Comparison of ENCODE assay signal across 8 cellular contexts in the genomic region with DNA sequence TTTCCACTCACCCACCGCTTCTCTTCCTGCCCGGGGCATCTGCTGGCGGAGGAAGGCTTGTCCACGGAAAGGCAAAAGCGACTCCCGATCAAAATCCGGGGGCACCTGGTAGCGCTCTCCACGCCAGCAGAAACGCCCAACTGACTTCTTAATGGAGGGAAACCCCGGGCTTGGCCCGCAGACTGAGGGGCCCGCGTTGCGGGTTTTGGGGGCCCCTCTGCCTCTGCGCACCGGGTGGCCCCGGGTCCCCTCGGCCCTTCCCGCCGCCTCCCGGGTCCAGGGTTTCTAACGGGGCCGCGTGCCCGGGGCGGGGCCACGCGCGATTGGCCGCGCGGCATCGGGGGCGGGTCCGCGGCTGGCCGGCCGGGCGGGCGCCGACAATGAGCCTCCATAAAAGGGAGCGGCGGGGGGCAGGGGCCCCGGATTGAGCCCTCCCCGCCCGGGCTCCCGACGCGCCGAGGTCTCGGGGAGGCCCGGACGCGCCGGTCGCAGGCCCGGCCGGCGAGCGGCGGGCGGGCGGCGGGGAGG. TPM values are rescaled to one million over a fixed set of nuclear protein-coding genes. Genes with fewer than 3 reads are reported as not detected.
DNase-seq lines count a peak whose midpoint lies in the region; ATAC-seq and TF ChIP-seq lines count a peak whose summit lies in the region.

Gene SPINDOC (plus strand): TSS at position 422 of the 528 bp plus-strand sequence. CDS start 231 bp downstream, outside the sequence.

- H3K27me3 Mint-ChIP-seq in natural killer cell (ENCODE audit: low read depth in 2 of 2) = no peaks in the 10 kb centered on the region

- H3K4me3 Mint-ChIP-seq in natural killer cell = peak within 1 kb of the TSS; percentile 85

- intact Hi-C loops in natural killer cell (cut with micrococcal nuclease) = no loop called here

- CTCF ChIA-PET in RWPE1 (lab: Yijun Ruan, JAX) = interaction anchor here (2.1 kb wide), 1 partner anchor 45 kb away, joined by 12 read pairs; the partner anchor contains the start of gene ZFTA

- H3K27ac Mint-ChIP-seq in natural killer cell = peak within 1 kb of the TSS in 1 of 2 donors; percentile 63

- peak; percentile 86 for ATAC-seq in GM21619 (IDR thresholded peaks at IDR 0.05; ENCODE audit: unreplicated experiment)
- peak; percentile 93 to 96 (median 94) for ATAC-seq in natural killer cell

- peak within 1 kb of the TSS; percentile 90 for H3K4me3 ChIP-seq in Jurkat, Clone E6-1 (ENCODE audit: low read length)
- peak within 1 kb of the TSS; percentile 88 for H3K4me3 ChIP-seq in fibroblast of pulmonary artery (replicated peaks; ENCODE audit: low read depth, low read length)

- peaks cover 16 to 36% of the 10 kb centered on the region in 2 donors for H3K4me1 Mint-ChIP-seq in natural killer cell

- DNase-seq in DMS79 (lab: John Stamatoyannopoulos, UW) (peak; percentile 55), RWPE1 (ENCODE audit: low spot score) (peak; percentile 89), fibroblast of pulmonary artery (ENCODE audit: low read depth) (peak; percentile 57), natural killer cell (peak; percentile 73)
- DNase-seq in Jurkat, Clone E6-1 (ENCODE audit: low read depth, low spot score) = peak; percentile 44
- peak; percentile 61 for DNase-seq in activated T-helper 9 cell treated with anti-CD3 and anti-CD28 coated beads, Interleukin-2, amount 50 U/mL, for 16 hours (ENCODE audit: low read depth)
- DNase-seq in stimulated activated naive CD4-positive, alpha-beta T cell treated with Interleukin-2 at 50 U/mL for 16 hours (lab: John Stamatoyannopoulos, UW) = peak; percentile 65

- H3K27ac ChIP-seq in RWPE1 = peak within 1 kb of the TSS; percentile 83

- H3K36me3 Mint-ChIP-seq in natural killer cell = no peaks in the 10 kb centered on the region

- no peaks in the 10 kb centered on the region for H3K9me3 Mint-ChIP-seq in natural killer cell

- no peak for TF ChIP-seq CTCF in RWPE1 (conservative IDR thresholded peaks at IDR 0.05; ENCODE audit: low read depth)
- no peak for TF ChIP-seq CTCF in fibroblast of pulmonary artery (IDR thresholded peaks at IDR 0.05; ENCODE audit: low read length, missing control alignments)
- no peak for TF ChIP-seq CTCF in natural killer cell (IDR thresholded peaks at IDR 0.05)

- POLR2A ChIA-PET in RWPE1 (lab: Yijun Ruan, JAX; ENCODE audit: low non-redundant PET) = no interaction called here

RNA-seq across cellular contexts. Expression of gene SPINDOC, which starts in this region (rescaled TPM):
- polyA plus RNA-seq in Jurkat, Clone E6-1 (2012; ENCODE audit: insufficient read depth, insufficient read length) = 77.2 TPM
- 10 to 100 TPM; 15.6 to 25.3 (median 21.1) TPM for total RNA-seq in natural killer cell

Comparison
In these comparisons a context has a peak if more than half of its experiments do, and no peak if none do; other contexts are left out.
1. Peak in every context shown above with its lines: DNase-seq, ATAC-seq, H3K4me3 ChIP-seq and H3K27ac ChIP-seq.